1 cellular context compared by ENCODE assay signal in the genomic region with DNA sequence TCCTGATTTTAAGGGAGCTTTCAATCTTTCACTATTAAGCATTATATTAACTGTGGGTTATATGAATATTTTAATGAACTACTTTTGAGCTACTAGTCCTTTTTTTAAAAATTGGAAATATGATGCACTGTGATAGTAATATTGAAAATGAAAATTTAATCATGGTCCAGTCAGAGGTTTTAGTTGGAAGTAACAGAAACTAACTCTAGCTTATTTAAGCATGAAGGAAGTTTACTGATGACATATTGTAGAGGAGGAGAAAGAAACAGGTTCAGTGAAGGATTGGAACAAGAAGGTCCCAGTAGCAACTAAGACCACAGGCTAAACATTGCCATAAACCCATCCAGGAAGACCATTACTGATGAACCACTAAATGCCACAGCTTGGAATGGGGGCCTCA.
TF ChIP-seq lines count a peak whose summit lies in the region.

No MANE protein-coding gene starts in this region.

TF ChIP-seq in GM12878, 131 proteins besides CTCF, POLR2A, EP300 and RAD21:
- no peak for TF ChIP-seq SMC3 (IDR thresholded peaks at IDR 0.05; ENCODE audit: borderline replicate concordance, low read length)
- TF ChIP-seq SP1 (IDR thresholded peaks at IDR 0.05; ENCODE audit: low read depth, low read length), result no peak
- TF ChIP-seq STAT1 (conservative IDR thresholded peaks at IDR 0.05), result no peak
- TF ChIP-seq RBBP5 (conservative IDR thresholded peaks at IDR 0.05), result no peak
- TF ChIP-seq JUNB (IDR thresholded peaks at IDR 0.05), result peak; percentile 73
- TF ChIP-seq NFIC (IDR thresholded peaks at IDR 0.05; ENCODE audit: low read depth, low read length), result peak; percentile 44; the same call in 1 of the 2 replicates
- no peak for TF ChIP-seq BRCA1 (IDR thresholded peaks at IDR 0.05; ENCODE audit: low read depth, low read length)
TF ChIP-seq in GM12878: peak in this region for 2.
